In genomic region chr13:26221721-26222522, GRCh38 we compare ENCODE assay signal across 8 cellular contexts. TPM values are rescaled to one million over a fixed set of nuclear protein-coding genes. Genes with fewer than 3 reads are reported as not detected.
A peak's percentile ranks its signal among the peaks of the same experiment; 100 is the strongest.
DNase-seq lines count a peak whose midpoint lies in the region; FAIRE-seq and TF ChIP-seq lines count a peak whose summit lies in the region.

RNF6 (minus strand) TSS chr13:26222314; CDS start chr13:26219649, 2,665 bp downstream.

- peaks cover 3 to 34% of the 10 kb centered on the region in 2 donors for H3K36me3 ChIP-seq in neuronal stem cell (replicated peaks in 1 of 2; ENCODE audit: control insufficient read depth in 2 of 2, insufficient read depth in 2 of 2, low read length in 2 of 2)

- peaks cover 18% of the 10 kb centered on the region for H3K36me3 Mint-ChIP-seq in activated naive CD4-positive, alpha-beta T cell treated with anti-CD3 and anti-CD28 coated beads for 36 hours (ENCODE audit: low read depth)

- H4K8ac ChIP-seq in neuronal stem cell (ENCODE audit: low read depth, low read length): peak within 1 kb of the TSS; percentile 19

- H3K4me3 Mint-ChIP-seq in activated naive CD4-positive, alpha-beta T cell treated with anti-CD3 and anti-CD28 coated beads for 36 hours: peak within 1 kb of the TSS; percentile 91

- peak within 1 kb of the TSS; percentile 97 for H3K23ac ChIP-seq in neuronal stem cell (ENCODE audit: low read depth, low read length, poor library complexity)

- peaks cover 30% of the 10 kb centered on the region for H3K4me1 Mint-ChIP-seq in activated naive CD4-positive, alpha-beta T cell treated with anti-CD3 and anti-CD28 coated beads for 36 hours (ENCODE audit: low read depth)

- peak within 1 kb of the TSS; percentile 98 for H2BK5ac ChIP-seq in neuronal stem cell (ENCODE audit: low read length)

- no peaks in the 10 kb centered on the region for H3K79me1 ChIP-seq in neuronal stem cell (ENCODE audit: low read depth, low read length)

- H2BK12ac ChIP-seq in neuronal stem cell (ENCODE audit: low read length): no peak within 1 kb of the TSS

- H3K4ac ChIP-seq in neuronal stem cell (ENCODE audit: low read length): peak within 1 kb of the TSS; percentile 90

- H4K91ac ChIP-seq in neuronal stem cell (ENCODE audit: low read depth, low read length, poor library complexity): no peak within 1 kb of the TSS

- no peaks in the 10 kb centered on the region for H3K9me3 Mint-ChIP-seq in activated naive CD4-positive, alpha-beta T cell treated with anti-CD3 and anti-CD28 coated beads for 36 hours

- CTCF ChIA-PET in activated naive CD4-positive, alpha-beta T cell treated with anti-CD3 and anti-CD28 coated beads for 36 hours (lab: Charles Lee): interaction anchor here (1.0 to 5.6 kb wide), 3 partner anchors 20 to 36 kb away, joined by 3 to 33 read pairs (median 4); no protein-coding TSS in a partner anchor

- H3K9me3 ChIP-seq in neuronal stem cell (replicated peaks in 1 of 2; ENCODE audit: control insufficient read depth in 2 of 2, insufficient read depth in 1 of 2, low read depth in 1 of 2, low read length in 2 of 2): no peaks in the 10 kb centered on the region

- intact Hi-C loops in activated naive CD4-positive, alpha-beta T cell treated with anti-CD3 and anti-CD28 coated beads for 36 hours (cut with micrococcal nuclease): loop anchor here (1.0 to 10.0 kb wide), 9 partner anchors 14 to 1399 kb away; partner anchors contain the start of genes GTF3A, LNX2, NUP58 and POLR1D

- whole genome bisulfite sequencing in neuronal stem cell (ENCODE audit: extremely low coverage in 2 of 2, insufficient read length in 2 of 2, insufficient replicate concordance in 1 of 2), 2 donors: no CpG with 5 or more reads among the region's 67 CpGs

- no peak within 1 kb of the TSS for H2BK120ac ChIP-seq in neuronal stem cell (ENCODE audit: low read depth, low read length)

- peak within 1 kb of the TSS; percentile 41 for H2BK15ac ChIP-seq in neuronal stem cell (ENCODE audit: low read length)

- TF ChIP-seq CTCF in HFF-Myc (IDR thresholded peaks at IDR 0.05; ENCODE audit: low read depth, low read length, missing control alignments) (no peak), subcutaneous adipose tissue (IDR thresholded peaks at IDR 0.05; ENCODE audit: low read depth) (no peak)

- H3K9ac ChIP-seq in neuronal stem cell (ENCODE audit: low read depth, low read length, poor library complexity): peak within 1 kb of the TSS; percentile 98

- FAIRE-seq in frontal cortex (lab: Jason Lieb, UNC): no peak

- peak; percentile 99 for DNase-seq in GM04503 (ENCODE audit: low read depth)
- peak; percentile 98 for DNase-seq in HFF-Myc (ENCODE audit: extremely low read depth, low read depth)
- peak; percentile 96 for DNase-seq in NAMALWA (ENCODE audit: low spot score)
- peak; percentile 99 for DNase-seq in SK-N-DZ (ENCODE audit: low spot score)
- DNase-seq in activated naive CD4-positive, alpha-beta T cell treated with anti-CD3 and anti-CD28 coated beads for 36 hours: peak; percentile 92
- DNase-seq in frontal cortex (ENCODE audit: low spot score in 2 of 2): peak; percentile 87 to 94
- DNase-seq in neuronal stem cell (ENCODE audit: low spot score): peak; percentile 95

- H3K4me3 ChIP-seq in HFF-Myc (replicated peaks; ENCODE audit: low read depth, low read length) (peak within 1 kb of the TSS; percentile 85), neuronal stem cell (ENCODE audit: low read length in 2 of 2) (peak within 1 kb of the TSS; percentile 89 to 94)

- peak within 1 kb of the TSS; percentile 100 for H3K27ac Mint-ChIP-seq in activated naive CD4-positive, alpha-beta T cell treated with anti-CD3 and anti-CD28 coated beads for 36 hours

- H3K27me3 ChIP-seq in neuronal stem cell (ENCODE audit: control insufficient read depth in 3 of 3, insufficient read depth in 3 of 3, low read depth in 1 of 3, low read length in 3 of 3): peaks cover 0 to 3% (median 0%) of the 10 kb centered on the region in 3 experiments

- H3K14ac ChIP-seq in neuronal stem cell (ENCODE audit: low read length): peak within 1 kb of the TSS; percentile 95

- H3K27me3 Mint-ChIP-seq in activated naive CD4-positive, alpha-beta T cell treated with anti-CD3 and anti-CD28 coated beads for 36 hours (ENCODE audit: low read depth): peaks cover 2% of the 10 kb centered on the region

- H3K4me2 ChIP-seq in neuronal stem cell (ENCODE audit: insufficient read depth, low read length, poor library complexity, severe bottlenecking): peak within 1 kb of the TSS; percentile 77

- H2AK5ac ChIP-seq in neuronal stem cell (ENCODE audit: low read depth, low read length): no peak within 1 kb of the TSS

- H3K27ac ChIP-seq in neuronal stem cell (replicated peaks; ENCODE audit: low read length): peak within 1 kb of the TSS; percentile 97

- peak within 1 kb of the TSS; percentile 92 for H2AFZ ChIP-seq in neuronal stem cell (ENCODE audit: low read length)

- H3K18ac ChIP-seq in neuronal stem cell (ENCODE audit: low read length): peak within 1 kb of the TSS; percentile 99

- H3K4me1 ChIP-seq in neuronal stem cell (ENCODE audit: control insufficient read depth in 2 of 2, insufficient read depth in 1 of 2, low read depth in 1 of 2, low read length in 2 of 2): peaks cover 6% of the 10 kb centered on the region in 2 donors

RNA-seq across cellular contexts. Expression of gene RNF6, which starts in this region (rescaled TPM):
- 10.7 and 12.3 TPM in 2 replicates for polyA plus RNA-seq in SK-N-DZ (2014; cell fraction: cytosol; rRNA removed)
- 8.3 and 12.9 TPM in 2 replicates for polyA plus RNA-seq in SK-N-DZ (2014; cell fraction: nucleus; rRNA removed)
- 10 to 100 TPM; 38.2 to 39.4 TPM for total RNA-seq in activated naive CD4-positive, alpha-beta T cell treated with anti-CD3 and anti-CD28 coated beads for 36 hours
- total RNA-seq in frontal cortex: 22.8 TPM
- polyA plus RNA-seq in neuronal stem cell (2013, experiment 1 of 2): 17.1 TPM
- 17.6 TPM for polyA plus RNA-seq in neuronal stem cell (2013, experiment 2 of 2)
- 10 to 100 TPM; 22.9 to 36.7 (median 27.5) TPM for total RNA-seq in subcutaneous adipose tissue

Comparison
In these comparisons a context has a peak if more than half of its experiments do, and no peak if none do; other contexts are left out.
1. Peak in every context shown above with its lines: DNase-seq, H3K4me3 ChIP-seq and H3K27ac ChIP-seq.